14 cellular contexts compared by ENCODE assay signal in genomic region chr5:21236896-21237830, GRCh38.
DNase-seq lines count a peak whose midpoint lies in the region; ATAC-seq lines count a peak whose summit lies in the region.
"Had no signal": no experiment of that assay in that cellular context is flagged by ENCODE, and none has a peak within 500 bp of the region (broad histone marks: within the 10 kb centered on the region; RNA-seq: fewer than 3 reads in every experiment).

No MANE protein-coding gene starts in this region.

- no peaks in the 10 kb centered on the region for H3K27me3 ChIP-seq in neuron (ENCODE audit: insufficient read depth, low read length)
- H3K27me3 ChIP-seq: adrenal gland, tibial nerve had no signal

- H3K9me3 ChIP-seq in neuron (ENCODE audit: low read length), result no peaks in the 10 kb centered on the region
- H3K9me3 ChIP-seq: adrenal gland, tibial nerve had no signal

- ATAC-seq in GM21447 (IDR thresholded peaks at IDR 0.05; ENCODE audit: unreplicated experiment) (no peak), GM21528 (IDR thresholded peaks at IDR 0.05; ENCODE audit: low FRiP score, unreplicated experiment) (no peak), GM21360 (IDR thresholded peaks at IDR 0.05; ENCODE audit: unreplicated experiment) (no peak)
- ATAC-seq: activated CD8-positive, alpha-beta memory T cell treated with anti-CD3 and anti-CD28 coated beads, Interleukin-2, amount 10 ng/mL, durations not matched to agents 7 days and 5 days; left colon had no signal

- no peak overlapping the region for H3K4me3 ChIP-seq in neuron (ENCODE audit: low read length)
- H3K4me3 ChIP-seq: adrenal gland, tibial nerve had no signal

- H3K4me1 ChIP-seq in neuron (ENCODE audit: insufficient read depth, low read length), result no peaks in the 10 kb centered on the region
- H3K4me1 ChIP-seq: adrenal gland had no signal

- H3K36me3 ChIP-seq in neuron (ENCODE audit: insufficient read depth, low read length), result no peaks in the 10 kb centered on the region
- H3K36me3 ChIP-seq: adrenal gland, tibial nerve had no signal

- peak overlapping the region; percentile 38 for H2AFZ ChIP-seq in neuron (ENCODE audit: low read depth, low read length)

- peak; percentile 13 for DNase-seq in ELR (ENCODE audit: low read depth)
- DNase-seq in NCI-H526 treated with DMSO at 0.1 percent for 48 hours (lab: John Stamatoyannopoulos, UW), result peak; percentile 2
- DNase-seq in dermis microvascular lymphatic vessel endothelial cell (ENCODE audit: low read depth in 2 of 2), result peak; percentile 9 to 77
- DNase-seq in GM19240 (ENCODE audit: insufficient read length, low spot score), result no peak
- DNase-seq: activated CD8-positive, alpha-beta memory T cell treated with anti-CD3 and anti-CD28 coated beads, Interleukin-2, amount 10 ng/mL, durations not matched to agents 7 days and 5 days; adrenal gland; CD4-positive, CD25-positive, alpha-beta regulatory T cell; left colon; T1000 had no signal
